8 cellular contexts compared by ENCODE assay signal in genomic region chr16:3149630-3150345, GRCh38. TPM values are rescaled to one million over a fixed set of nuclear protein-coding genes. Genes with fewer than 3 reads are reported as not detected.
DNase-seq lines count a peak whose midpoint lies in the region; ATAC-seq and TF ChIP-seq lines count a peak whose summit lies in the region.

No MANE protein-coding gene starts in this region.

- peak; percentile 39 to 84 for DNase-seq in HAP-1 (ENCODE audit: low spot score in 2 of 2)
- peak; percentile 70 for DNase-seq in NCI-H748 (lab: John Stamatoyannopoulos, UW; ENCODE audit: unreplicated experiment)
- DNase-seq in activated T-cell treated with anti-CD3 and anti-CD28 coated beads, Interleukin-2, amount 50 U/mL, for 4 hours: peak; percentile 36
- peak; percentile 61 to 66 for DNase-seq in fibroblast of lung (ENCODE audit: low read depth in 2 of 2)
- peak; percentile 66 to 82 for DNase-seq in tibial artery

- H3K9ac ChIP-seq in fibroblast of lung (ENCODE audit: insufficient read depth, low read length) (peak overlapping the region; percentile 68), muscle layer of colon (ENCODE audit: low read length) (peak overlapping the region; percentile 76)

- peak overlapping the region; percentile 37 for H3K27ac ChIP-seq in DOHH2 (ENCODE audit: low read depth, low read length)
- H3K27ac ChIP-seq in fibroblast of lung (ENCODE audit: insufficient read depth, low read length): peak overlapping the region; percentile 72
- peak overlapping the region; percentile 65 for H3K27ac ChIP-seq in muscle layer of colon (ENCODE audit: low read depth, low read length)
- H3K27ac ChIP-seq in tibial artery: peak overlapping the region; percentile 81 to 88

- H3K27me3 ChIP-seq in DOHH2 (ENCODE audit: control insufficient read depth, low read length) (peaks cover 18% of the 10 kb centered on the region), HAP-1 (ENCODE audit: low read depth) (no peaks in the 10 kb centered on the region), fibroblast of lung (ENCODE audit: control insufficient read depth, insufficient read depth, low read length) (no peaks in the 10 kb centered on the region), muscle layer of colon (ENCODE audit: control insufficient read depth in 1 of 2, insufficient read depth in 2 of 2, low read length in 2 of 2) (no peaks in the 10 kb centered on the region), tibial artery (no peaks in the 10 kb centered on the region)

- H3K4me3 ChIP-seq in DOHH2 (ENCODE audit: low read length) (peak overlapping the region; percentile 97), HAP-1 (peak overlapping the region; percentile 49), fibroblast of lung (replicated peaks in 1 of 4; ENCODE audit: control extremely low read depth in 1 of 4, insufficient read depth in 1 of 4, low read depth in 3 of 4, low read length in 4 of 4) (peak overlapping the region; percentile 54 to 84 (median 74)), muscle layer of colon (ENCODE audit: low read depth in 1 of 2, low read length in 2 of 2) (peak overlapping the region; percentile 76 to 89), tibial artery (peak overlapping the region; percentile 58 to 63)

- peaks cover 20% of the 10 kb centered on the region for H3F3A ChIP-seq in DOHH2 (ENCODE audit: control insufficient read depth, insufficient read depth)

- H3K4me3 Mint-ChIP-seq in activated T-cell treated with anti-CD3 and anti-CD28 coated beads, Interleukin-2, amount 50 U/mL, for 4 hours: peak overlapping the region; percentile 83

- peaks cover 31% of the 10 kb centered on the region for H3K4me1 ChIP-seq in DOHH2 (ENCODE audit: control insufficient read depth, low read length)
- peaks cover 2% of the 10 kb centered on the region; the same call in 1 of the 2 replicates for H3K4me1 ChIP-seq in HAP-1
- peaks cover 2% of the 10 kb centered on the region for H3K4me1 ChIP-seq in fibroblast of lung (ENCODE audit: control insufficient read depth, extremely low read depth, insufficient read depth, low read length)
- peaks cover 8% of the 10 kb centered on the region for H3K4me1 ChIP-seq in muscle layer of colon (ENCODE audit: insufficient read depth, low read length)
- H3K4me1 ChIP-seq in tibial artery: peaks cover 0 to 26% (median 15%) of the 10 kb centered on the region in 4 donors

- intact Hi-C loops in tibial artery (cut with DNase I; ENCODE audit: low total_unique reads): loop anchor here (10.0 kb wide), 1 partner anchor 355 kb away; the partner anchor contains the start of gene CLUAP1

- ATAC-seq in activated T-cell treated with anti-CD3 and anti-CD28 coated beads, Interleukin-2, amount 50 U/mL, for 4 hours: peak; percentile 7 to 20
- no peak for ATAC-seq in HG02840 (IDR thresholded peaks at IDR 0.05; ENCODE audit: low FRiP score, unreplicated experiment)

- H3K9me3 Mint-ChIP-seq in activated T-cell treated with anti-CD3 and anti-CD28 coated beads, Interleukin-2, amount 50 U/mL, for 4 hours: peaks cover 7% of the 10 kb centered on the region

- no peaks in the 10 kb centered on the region for H3K36me3 Mint-ChIP-seq in activated T-cell treated with anti-CD3 and anti-CD28 coated beads, Interleukin-2, amount 50 U/mL, for 4 hours (ENCODE audit: insufficient read depth)

- H3K27me3 Mint-ChIP-seq in activated T-cell treated with anti-CD3 and anti-CD28 coated beads, Interleukin-2, amount 50 U/mL, for 4 hours (ENCODE audit: low read depth): peaks cover 5% of the 10 kb centered on the region

- H3K4me2 ChIP-seq in DOHH2 (ENCODE audit: low read length): peak overlapping the region; percentile 100
- peak overlapping the region; percentile 98 for H3K4me2 ChIP-seq in fibroblast of lung (ENCODE audit: extremely low read depth, insufficient read depth, low read length)

- H3K79me2 ChIP-seq in DOHH2 (ENCODE audit: control insufficient read depth, low read length) (no peaks in the 10 kb centered on the region), fibroblast of lung (ENCODE audit: control insufficient read depth, insufficient read depth, low read length) (no peaks in the 10 kb centered on the region)

- H3K9me3 ChIP-seq in DOHH2 (ENCODE audit: control insufficient read depth, insufficient read depth, low read length) (no peaks in the 10 kb centered on the region), HAP-1 (no peaks in the 10 kb centered on the region), fibroblast of lung (ENCODE audit: control insufficient read depth, insufficient read depth, low read depth, low read length) (no peaks in the 10 kb centered on the region), muscle layer of colon (ENCODE audit: low read length) (no peaks in the 10 kb centered on the region), tibial artery (no peaks in the 10 kb centered on the region)

- H4K20me1 ChIP-seq in DOHH2 (ENCODE audit: control insufficient read depth, insufficient read depth, low read depth, low read length): no peaks in the 10 kb centered on the region
- no peaks in the 10 kb centered on the region for H4K20me1 ChIP-seq in fibroblast of lung (ENCODE audit: control insufficient read depth, extremely low read depth, insufficient read depth, low read length)

- H3K9me2 ChIP-seq in DOHH2 (replicated peaks; ENCODE audit: control insufficient read depth, low read length): no peaks in the 10 kb centered on the region

- H3K4me1 Mint-ChIP-seq in activated T-cell treated with anti-CD3 and anti-CD28 coated beads, Interleukin-2, amount 50 U/mL, for 4 hours (ENCODE audit: low read depth): peaks cover 22% of the 10 kb centered on the region

- peak; percentile 81 for TF ChIP-seq CTCF in DOHH2 (IDR thresholded peaks at IDR 0.05; ENCODE audit: low read depth, low read length, poor library complexity, severe bottlenecking)
- TF ChIP-seq CTCF in fibroblast of lung (conservative IDR thresholded peaks at IDR 0.05 in 1 of 2, IDR thresholded peaks at IDR 0.05 in 1 of 2; ENCODE audit: low read depth in 1 of 2, low read length in 2 of 2): peak; percentile 41 to 45
- peak in 1 of 2 experiments; percentile 30 for TF ChIP-seq CTCF in tibial artery (IDR thresholded peaks at IDR 0.05)

- peak overlapping the region; percentile 53 for H2AFZ ChIP-seq in fibroblast of lung (ENCODE audit: low read length)

- H3K36me3 ChIP-seq in DOHH2 (ENCODE audit: control insufficient read depth, low read length): no peaks in the 10 kb centered on the region
- H3K36me3 ChIP-seq in HAP-1 (replicated peaks): no peaks in the 10 kb centered on the region
- H3K36me3 ChIP-seq in fibroblast of lung (ENCODE audit: control insufficient read depth, insufficient read depth, low read length): no peaks in the 10 kb centered on the region
- no peaks in the 10 kb centered on the region for H3K36me3 ChIP-seq in muscle layer of colon (ENCODE audit: insufficient read depth, low read length)
- H3K36me3 ChIP-seq in tibial artery: no peaks in the 10 kb centered on the region

- in situ Hi-C loops in HAP-1 (cut with MboI; ENCODE audit: low sequenced_read_pairs): loop anchor here (5.0 kb wide), 1 partner anchor 52 kb away; the partner anchor contains the start of gene ZSCAN10

RNA-seq across cellular contexts. Expression of gene ZNF213, which starts 15.0 kb away (rescaled TPM):
- 10 to 100 TPM in 1 of 3 donors, 1 to 10 TPM in 2; 9.8 to 12.0 (median 9.9) TPM for total RNA-seq in activated T-cell treated with anti-CD3 and anti-CD28 coated beads, Interleukin-2, amount 50 U/mL, for 4 hours
- 5.9 and 8.8 TPM in 2 replicates for total RNA-seq in fibroblast of lung
- polyA plus RNA-seq in fibroblast of lung: 0.43 and 0.52 TPM in 2 replicates
- polyA plus RNA-seq in fibroblast of lung (2012): 4.4 and 6.5 TPM in 2 replicates
- 5.7 and 7.7 TPM in 2 replicates for polyA minus RNA-seq in fibroblast of lung (ENCODE audit: low replicate concordance)

RNA-seq across cellular contexts. Expression of gene ZNF205, which starts 37.4 kb away (rescaled TPM):
- total RNA-seq in activated T-cell treated with anti-CD3 and anti-CD28 coated beads, Interleukin-2, amount 50 U/mL, for 4 hours: under 1 TPM in 2 of 3 donors, not detected in 1; 0.18 to 0.57 TPM
- 16.0 and 16.4 TPM in 2 replicates for total RNA-seq in fibroblast of lung
- 3.4 and 4.4 TPM in 2 replicates for polyA plus RNA-seq in fibroblast of lung
- polyA plus RNA-seq in fibroblast of lung (2012): 7.9 and 8.4 TPM in 2 replicates
- polyA minus RNA-seq in fibroblast of lung (ENCODE audit: low replicate concordance): 1.3 and 3.1 TPM in 2 replicates

RNA-seq across cellular contexts. Expression of gene OR1F1, which starts 38.2 kb away (rescaled TPM):
- not detected for total RNA-seq in activated T-cell treated with anti-CD3 and anti-CD28 coated beads, Interleukin-2, amount 50 U/mL, for 4 hours
- not detected in 2 replicates for total RNA-seq in fibroblast of lung
- polyA plus RNA-seq in fibroblast of lung: 0.07 and 0.23 TPM in 2 replicates
- polyA plus RNA-seq in fibroblast of lung (2012): not detected in 2 replicates
- polyA minus RNA-seq in fibroblast of lung (ENCODE audit: low replicate concordance): 4.1 TPM in 1 of 2 replicates, not detected in the other

RNA-seq across cellular contexts. Expression of gene ZSCAN10, which starts 50.7 kb away (rescaled TPM):
- under 1 TPM in 2 of 3 donors, not detected in 1; 0.11 TPM for total RNA-seq in activated T-cell treated with anti-CD3 and anti-CD28 coated beads, Interleukin-2, amount 50 U/mL, for 4 hours
- total RNA-seq in fibroblast of lung: not detected in 2 replicates
- polyA plus RNA-seq in fibroblast of lung: 0.02 TPM in 1 of 2 replicates, not detected in the other
- not detected in 2 replicates for polyA plus RNA-seq in fibroblast of lung (2012)
- polyA minus RNA-seq in fibroblast of lung (ENCODE audit: low replicate concordance): not detected in 2 replicates

Comparison
In these comparisons a context has a peak if more than half of its experiments do, and no peak if none do; other contexts are left out.
1. RNA of gene ZNF205, which starts 37.4 kb away (total RNA-seq): 16.0 to 16.4 TPM in fibroblast of lung; 0.18 to 0.57 TPM in activated T-cell treated with anti-CD3 and anti-CD28 coated beads, Interleukin-2, amount 50 U/mL, for 4 hours; every median in the first group is over 10 times any median in the second.
2. Peak in every context shown above with its lines, with median percentiles within 50 percentile points of each other: H3K27ac ChIP-seq, H3K4me3 ChIP-seq and DNase-seq.